14 cellular contexts compared by ENCODE assay signal in genomic region chr16:79370736-79371135, GRCh38.
DNase-seq lines count a peak whose midpoint lies in the region; ATAC-seq and TF ChIP-seq lines count a peak whose summit lies in the region.
"Had no signal": no experiment of that assay in that cellular context is flagged by ENCODE, and none has a peak within 500 bp of the region (broad histone marks: within the 10 kb centered on the region; RNA-seq: fewer than 3 reads in every experiment).

No MANE protein-coding gene starts in this region.

- H3K36me3 Mint-ChIP-seq in CD4-positive, CD25-positive, alpha-beta regulatory T cell, result peaks cover 10% of the 10 kb centered on the region
- H3K36me3 Mint-ChIP-seq in CD4-positive, alpha-beta memory T cell, result peaks cover 5 to 14% of the 10 kb centered on the region in 2 donors
- peaks cover 7% of the 10 kb centered on the region for H3K36me3 Mint-ChIP-seq in T-helper 17 cell (ENCODE audit: low read depth)
- H3K36me3 Mint-ChIP-seq in naive thymus-derived CD4-positive, alpha-beta T cell, result peaks cover 0 to 24% (median 9%) of the 10 kb centered on the region in 5 donors
- H3K36me3 Mint-ChIP-seq in progenitor cell of endocrine pancreas (ENCODE audit: insufficient read depth), result no peaks in the 10 kb centered on the region
- H3K36me3 Mint-ChIP-seq in osteocyte (ENCODE audit: unreplicated experiment), result no peaks in the 10 kb centered on the region

- peaks cover 0 to 16% (median 8%) of the 10 kb centered on the region in 4 donors for H3K4me1 Mint-ChIP-seq in CD4-positive, CD25-positive, alpha-beta regulatory T cell
- peaks cover 14 to 24% (median 20%) of the 10 kb centered on the region in 4 donors for H3K4me1 Mint-ChIP-seq in CD4-positive, alpha-beta memory T cell
- H3K4me1 Mint-ChIP-seq in T-helper 17 cell (peaks cover 6% of the 10 kb centered on the region), progenitor cell of endocrine pancreas (ENCODE audit: low read depth) (peaks cover 11% of the 10 kb centered on the region), osteocyte (ENCODE audit: unreplicated experiment) (no peaks in the 10 kb centered on the region)
- peaks cover 0 to 10% (median 4%) of the 10 kb centered on the region in 7 donors for H3K4me1 Mint-ChIP-seq in naive thymus-derived CD4-positive, alpha-beta T cell

- H3K27me3 ChIP-seq in CD4-positive, CD25-positive, alpha-beta regulatory T cell (ENCODE audit: control insufficient read depth, insufficient read depth, low read length), result no peaks in the 10 kb centered on the region
- H3K27me3 ChIP-seq in CD4-positive, alpha-beta memory T cell (ENCODE audit: insufficient read depth, low read length), result no peaks in the 10 kb centered on the region
- H3K27me3 ChIP-seq in naive thymus-derived CD4-positive, alpha-beta T cell (ENCODE audit: control insufficient read depth in 2 of 2, insufficient read depth in 2 of 2, low read length in 2 of 2), result no peaks in the 10 kb centered on the region
- H3K27me3 ChIP-seq: SJSA1 had no signal

- peak overlapping the region in 1 of 3 donors; percentile 26 for H3K27ac Mint-ChIP-seq in CD4-positive, CD25-positive, alpha-beta regulatory T cell
- H3K27ac Mint-ChIP-seq in CD4-positive, alpha-beta memory T cell, result peak overlapping the region in 6 of 7 donors; percentile 4 to 84 (median 80)
- H3K27ac Mint-ChIP-seq in T-helper 17 cell (peak overlapping the region; percentile 0), progenitor cell of endocrine pancreas (no peak overlapping the region), osteocyte (ENCODE audit: unreplicated experiment) (no peak overlapping the region)
- no peak overlapping the region for H3K27ac Mint-ChIP-seq in naive thymus-derived CD4-positive, alpha-beta T cell

- peak overlapping the region in 1 of 4 donors; percentile 64 for H3K4me3 Mint-ChIP-seq in CD4-positive, CD25-positive, alpha-beta regulatory T cell
- peak overlapping the region in 2 of 8 donors; percentile 42 to 49 for H3K4me3 Mint-ChIP-seq in CD4-positive, alpha-beta memory T cell
- H3K4me3 Mint-ChIP-seq in T-helper 17 cell, result peak overlapping the region; percentile 4
- peak overlapping the region in 1 of 10 donors; percentile 18 for H3K4me3 Mint-ChIP-seq in naive thymus-derived CD4-positive, alpha-beta T cell
- no peak overlapping the region for H3K4me3 Mint-ChIP-seq in progenitor cell of endocrine pancreas (ENCODE audit: low read depth)
- no peak overlapping the region for H3K4me3 Mint-ChIP-seq in osteocyte (ENCODE audit: unreplicated experiment)

- peaks cover 2 to 8% of the 10 kb centered on the region in 2 experiments for H3K9me3 ChIP-seq in CD4-positive, CD25-positive, alpha-beta regulatory T cell (ENCODE audit: control insufficient read depth in 2 of 2, low read length in 2 of 2)
- H3K9me3 ChIP-seq in CD4-positive, alpha-beta memory T cell (ENCODE audit: control insufficient read depth in 1 of 2, low read length in 2 of 2), result peaks cover 0 to 5% of the 10 kb centered on the region in 2 donors
- H3K9me3 ChIP-seq in T-helper 17 cell (ENCODE audit: control insufficient read depth, low read length, poor library complexity, severe bottlenecking), result peaks cover 11% of the 10 kb centered on the region
- H3K9me3 ChIP-seq in naive thymus-derived CD4-positive, alpha-beta T cell (ENCODE audit: control insufficient read depth in 2 of 3, low read length in 3 of 3), result peaks cover 0 to 7% (median 0%) of the 10 kb centered on the region in 3 experiments
- H3K9me3 ChIP-seq: SJSA1 had no signal

- peaks cover 0 to 11% (median 8%) of the 10 kb centered on the region in 7 donors for H3K9me3 Mint-ChIP-seq in CD4-positive, CD25-positive, alpha-beta regulatory T cell
- H3K9me3 Mint-ChIP-seq in CD4-positive, alpha-beta memory T cell, result peaks cover 0 to 26% (median 20%) of the 10 kb centered on the region in 8 donors
- peaks cover 4 to 26% (median 10%) of the 10 kb centered on the region in 11 donors for H3K9me3 Mint-ChIP-seq in naive thymus-derived CD4-positive, alpha-beta T cell
- peaks cover 4% of the 10 kb centered on the region for H3K9me3 Mint-ChIP-seq in progenitor cell of endocrine pancreas (ENCODE audit: low read depth)
- H3K9me3 Mint-ChIP-seq in osteocyte (ENCODE audit: unreplicated experiment), result peaks cover 9% of the 10 kb centered on the region

- intact Hi-C loops in CD4-positive, alpha-beta memory T cell (cut with micrococcal nuclease), result no loop called here
- intact Hi-C loops in naive thymus-derived CD4-positive, alpha-beta T cell (cut with micrococcal nuclease), result no loop called here

- no peak overlapping the region for H3K27ac ChIP-seq in CD4-positive, CD25-positive, alpha-beta regulatory T cell (ENCODE audit: insufficient read depth, low read length, poor library complexity, severe bottlenecking)
- H3K27ac ChIP-seq in CD4-positive, alpha-beta memory T cell (ENCODE audit: low read depth, low read length), result no peak overlapping the region
- no peak overlapping the region for H3K27ac ChIP-seq in naive thymus-derived CD4-positive, alpha-beta T cell (ENCODE audit: low read depth, low read length)
- H3K27ac ChIP-seq: SJSA1 had no signal

- H3K27me3 Mint-ChIP-seq in CD4-positive, CD25-positive, alpha-beta regulatory T cell, result peaks cover 4% of the 10 kb centered on the region
- peaks cover 0 to 2% of the 10 kb centered on the region in 2 donors for H3K27me3 Mint-ChIP-seq in CD4-positive, alpha-beta memory T cell
- no peaks in the 10 kb centered on the region for H3K27me3 Mint-ChIP-seq in T-helper 17 cell
- H3K27me3 Mint-ChIP-seq in naive thymus-derived CD4-positive, alpha-beta T cell, result peaks cover 0 to 11% (median 3%) of the 10 kb centered on the region in 5 donors
- H3K27me3 Mint-ChIP-seq in progenitor cell of endocrine pancreas, result peaks cover 6% of the 10 kb centered on the region
- H3K27me3 Mint-ChIP-seq in osteocyte (ENCODE audit: unreplicated experiment), result no peaks in the 10 kb centered on the region

- CTCF ChIA-PET in CD4-positive, alpha-beta memory T cell (lab: Charles Lee; ENCODE audit: partially characterized antibody), result no interaction called here
- CTCF ChIA-PET in naive thymus-derived CD4-positive, alpha-beta T cell (lab: Charles Lee), result no interaction called here

- ATAC-seq in CD4-positive, CD25-positive, alpha-beta regulatory T cell (ENCODE audit: low read depth in 2 of 2), result peak in 1 of 2 donors; percentile 37
- ATAC-seq in T-helper 17 cell (peak; percentile 90), GM19455 (IDR thresholded peaks at IDR 0.05; ENCODE audit: unreplicated experiment) (no peak)
- ATAC-seq in naive thymus-derived CD4-positive, alpha-beta T cell, result peak; percentile 54
- ATAC-seq: GM12878 had no signal

- TF ChIP-seq CTCF in progenitor cell of endocrine pancreas (IDR thresholded peaks at IDR 0.05; ENCODE audit: unreplicated experiment) (no peak), osteocyte (IDR thresholded peaks at IDR 0.05) (no peak)

- no peak overlapping the region for H3K4me3 ChIP-seq in CD4-positive, CD25-positive, alpha-beta regulatory T cell (ENCODE audit: low read depth, low read length)
- H3K4me3 ChIP-seq in CD4-positive, alpha-beta memory T cell (ENCODE audit: low read length in 2 of 2), result no peak overlapping the region
- no peak overlapping the region for H3K4me3 ChIP-seq in naive thymus-derived CD4-positive, alpha-beta T cell (ENCODE audit: low read length)
- H3K4me3 ChIP-seq: GM12878, SJSA1 had no signal

- DNase-seq in CD4-positive, CD25-positive, alpha-beta regulatory T cell, result peak in 2 of 3 donors; percentile 7 to 22
- peak; percentile 34 to 66 (median 62) for DNase-seq in CD4-positive, alpha-beta memory T cell
- no peak for DNase-seq in T-helper 17 cell
- DNase-seq in naive thymus-derived CD4-positive, alpha-beta T cell, result peak in 3 of 9 donors; percentile 5 to 23 (median 17)
- DNase-seq in progenitor cell of endocrine pancreas (ENCODE audit: low spot score, unreplicated experiment), result no peak
- DNase-seq in osteocyte (ENCODE audit: extremely low spot score, unreplicated experiment), result no peak
- DNase-seq: GDM1, KG1, NCI-H1436 treated with DMSO at 0.1 percent for 48 hours, NCI-H2081, NCI-H748 treated with DMSO at 0.1 percent for 48 hours had no signal

- POLR2A ChIA-PET in CD4-positive, alpha-beta memory T cell (lab: Charles Lee; ENCODE audit: partially characterized antibody), result interaction anchor here (0.7 to 1.1 kb wide), 2 partner anchors 10 to 398 kb away, joined by 3 to 4 read pairs; no protein-coding TSS in a partner anchor
- POLR2A ChIA-PET in naive thymus-derived CD4-positive, alpha-beta T cell (lab: Charles Lee), result no interaction called here

- H3K4me1 ChIP-seq in CD4-positive, CD25-positive, alpha-beta regulatory T cell (ENCODE audit: control insufficient read depth, insufficient read depth, low read length, poor library complexity, severe bottlenecking), result no peaks in the 10 kb centered on the region
- H3K4me1 ChIP-seq in CD4-positive, alpha-beta memory T cell (ENCODE audit: insufficient read depth, low read length), result peaks cover 8% of the 10 kb centered on the region
- peaks cover 0 to 4% of the 10 kb centered on the region in 2 donors for H3K4me1 ChIP-seq in naive thymus-derived CD4-positive, alpha-beta T cell (ENCODE audit: control insufficient read depth in 2 of 2, insufficient read depth in 2 of 2, low read length in 2 of 2)
- H3K4me1 ChIP-seq: SJSA1 had no signal

- no peaks in the 10 kb centered on the region for H3K36me3 ChIP-seq in CD4-positive, CD25-positive, alpha-beta regulatory T cell (ENCODE audit: control insufficient read depth, insufficient read depth, low read length)
- H3K36me3 ChIP-seq in CD4-positive, alpha-beta memory T cell (ENCODE audit: insufficient read depth, low read length), result no peaks in the 10 kb centered on the region
- no peaks in the 10 kb centered on the region for H3K36me3 ChIP-seq in naive thymus-derived CD4-positive, alpha-beta T cell (ENCODE audit: control insufficient read depth in 2 of 3, insufficient read depth in 3 of 3, low read length in 3 of 3)
- H3K36me3 ChIP-seq: SJSA1 had no signal

Comparison
In these comparisons a context has a peak if more than half of its experiments do, and no peak if none do; other contexts are left out.
1. DNase-seq: peak in CD4-positive, CD25-positive, alpha-beta regulatory T cell (2 of 3) and CD4-positive, alpha-beta memory T cell (5 of 5); none in T-helper 17 cell (0 of 3), progenitor cell of endocrine pancreas (single experiment) and osteocyte (single experiment).
2. H3K27ac Mint-ChIP-seq: peak in CD4-positive, alpha-beta memory T cell (6 of 7) and T-helper 17 cell (single experiment); none in naive thymus-derived CD4-positive, alpha-beta T cell (0 of 9), progenitor cell of endocrine pancreas (single experiment) and osteocyte (single experiment).